In the genomic region with DNA sequence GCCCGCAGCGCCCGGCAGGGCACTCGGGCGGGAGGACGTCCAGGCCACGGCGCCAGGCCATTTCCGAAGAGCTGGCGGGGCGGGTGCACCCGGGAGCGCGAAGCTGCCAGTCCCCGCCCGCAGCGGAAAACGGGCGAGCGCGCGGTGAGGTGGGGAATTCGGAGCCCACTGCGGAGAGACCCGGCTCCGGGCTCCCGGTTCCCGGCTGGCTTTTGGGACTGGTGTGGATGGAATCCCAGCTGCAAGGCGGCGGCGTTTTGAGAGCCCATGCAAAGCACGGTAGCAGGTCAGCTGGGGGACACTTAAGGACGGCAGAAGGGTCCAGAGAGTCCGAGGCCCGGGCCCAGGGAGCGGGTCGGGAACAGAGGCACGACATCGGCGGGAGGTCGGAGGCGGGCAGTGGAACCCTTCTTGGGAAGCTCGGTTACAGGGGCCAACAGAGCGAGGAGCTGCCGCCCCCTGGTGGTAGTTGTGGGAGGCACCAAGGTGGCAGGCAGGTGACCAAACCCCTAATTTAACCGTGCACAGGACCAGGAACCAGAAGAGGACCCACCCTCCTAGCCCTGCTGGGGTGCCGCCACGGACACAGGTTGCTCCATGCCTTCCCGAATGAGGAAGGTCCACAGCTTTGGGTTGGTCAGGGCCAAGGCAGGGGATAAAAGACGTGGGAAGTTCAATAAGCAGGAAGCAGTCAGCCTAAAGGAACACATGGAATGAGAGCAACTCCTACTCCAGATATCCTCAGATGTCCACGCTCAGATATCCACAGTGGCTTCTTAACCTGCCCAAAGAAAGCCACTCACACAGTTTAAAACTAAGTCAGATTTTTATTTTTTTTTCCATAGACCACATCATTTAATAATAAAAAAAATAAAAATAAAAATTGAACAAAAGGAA, we compare ENCODE assay signal across 1 cellular context.
TF ChIP-seq lines count a peak whose summit lies in the region.

No MANE protein-coding gene starts in this region.

TF ChIP-seq in HepG2, 621 proteins besides CTCF, POLR2A, EP300 and RAD21 (continued from another document and continues in another):
- TF ChIP-seq, protein P1, sequence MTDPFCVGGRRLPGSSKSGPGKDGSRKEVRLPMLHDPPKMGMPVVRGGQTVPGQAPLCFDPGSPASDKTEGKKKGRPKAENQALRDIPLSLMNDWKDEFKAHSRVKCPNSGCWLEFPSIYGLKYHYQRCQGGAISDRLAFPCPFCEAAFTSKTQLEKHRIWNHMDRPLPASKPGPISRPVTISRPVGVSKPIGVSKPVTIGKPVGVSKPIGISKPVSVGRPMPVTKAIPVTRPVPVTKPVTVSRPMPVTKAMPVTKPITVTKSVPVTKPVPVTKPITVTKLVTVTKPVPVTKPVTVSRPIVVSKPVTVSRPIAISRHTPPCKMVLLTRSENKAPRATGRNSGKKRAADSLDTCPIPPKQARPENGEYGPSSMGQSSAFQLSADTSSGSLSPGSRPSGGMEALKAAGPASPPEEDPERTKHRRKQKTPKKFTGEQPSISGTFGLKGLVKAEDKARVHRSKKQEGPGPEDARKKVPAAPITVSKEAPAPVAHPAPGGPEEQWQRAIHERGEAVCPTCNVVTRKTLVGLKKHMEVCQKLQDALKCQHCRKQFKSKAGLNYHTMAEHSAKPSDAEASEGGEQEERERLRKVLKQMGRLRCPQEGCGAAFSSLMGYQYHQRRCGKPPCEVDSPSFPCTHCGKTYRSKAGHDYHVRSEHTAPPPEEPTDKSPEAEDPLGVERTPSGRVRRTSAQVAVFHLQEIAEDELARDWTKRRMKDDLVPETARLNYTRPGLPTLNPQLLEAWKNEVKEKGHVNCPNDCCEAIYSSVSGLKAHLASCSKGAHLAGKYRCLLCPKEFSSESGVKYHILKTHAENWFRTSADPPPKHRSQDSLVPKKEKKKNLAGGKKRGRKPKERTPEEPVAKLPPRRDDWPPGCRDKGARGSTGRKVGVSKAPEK (CRISPR knock-in tag; IDR thresholded peaks at IDR 0.05; ENCODE audit: borderline replicate concordance), result peak; percentile 100; the same call in 1 of the 2 replicates
- no peak for TF ChIP-seq ZNF670 (CRISPR knock-in tag; IDR thresholded peaks at IDR 0.05; ENCODE audit: borderline replicate concordance)
- peak; percentile 75; the same call in 1 of the 2 replicates for TF ChIP-seq MXD4 (CRISPR knock-in tag; IDR thresholded peaks at IDR 0.05)
- peak; percentile 93 for TF ChIP-seq ZNF121 (CRISPR knock-in tag; IDR thresholded peaks at IDR 0.05)
- TF ChIP-seq ZBTB7A (CRISPR knock-in tag; IDR thresholded peaks at IDR 0.05), result no peak; the same call in none of the 2 replicates
- TF ChIP-seq ZNF691 (CRISPR knock-in tag; IDR thresholded peaks at IDR 0.05; ENCODE audit: borderline replicate concordance, low read depth), result peak; percentile 91; the same call in 1 of the 2 replicates
- peak; percentile 34; the same call in 1 of the 2 replicates for TF ChIP-seq NFYC (CRISPR knock-in tag; IDR thresholded peaks at IDR 0.05)
- TF ChIP-seq ARID2 (CRISPR knock-in tag; IDR thresholded peaks at IDR 0.05; ENCODE audit: borderline replicate concordance), result peak; percentile 92
- no peak for TF ChIP-seq U2AF1 (optimal IDR thresholded peaks at IDR 0.05; ENCODE audit: low read depth, low read length)
- peak; percentile 15; the same call in 1 of the 2 replicates for TF ChIP-seq PHF21A (CRISPR knock-in tag; IDR thresholded peaks at IDR 0.05)
- TF ChIP-seq, protein P2, sequence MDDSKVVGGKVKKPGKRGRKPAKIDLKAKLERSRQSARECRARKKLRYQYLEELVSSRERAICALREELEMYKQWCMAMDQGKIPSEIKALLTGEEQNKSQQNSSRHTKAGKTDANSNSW (CRISPR knock-in tag; IDR thresholded peaks at IDR 0.05; ENCODE audit: borderline replicate concordance), result no peak; the same call in 1 of the 2 replicates
- TF ChIP-seq ZNF230 (CRISPR knock-in tag; IDR thresholded peaks at IDR 0.05), result peak; percentile 88
- TF ChIP-seq ARHGAP35 (CRISPR knock-in tag; IDR thresholded peaks at IDR 0.05; ENCODE audit: borderline replicate concordance), result peak; percentile 87; the same call in 1 of the 2 replicates
- TF ChIP-seq TBX2 (CRISPR knock-in tag; IDR thresholded peaks at IDR 0.05; ENCODE audit: borderline replicate concordance), result peak; percentile 70; the same call in 1 of the 2 replicates
- peak; percentile 67; the same call in 1 of the 2 replicates for TF ChIP-seq CBFB (CRISPR knock-in tag; IDR thresholded peaks at IDR 0.05)
- TF ChIP-seq ZFP1 (CRISPR knock-in tag; IDR thresholded peaks at IDR 0.05), result no peak
- peak; percentile 100 for TF ChIP-seq AGO2 (optimal IDR thresholded peaks at IDR 0.05; ENCODE audit: low read depth, low read length)
- TF ChIP-seq ZBTB8A (CRISPR knock-in tag; IDR thresholded peaks at IDR 0.05; ENCODE audit: borderline replicate concordance, low read depth), result 0 out of 2 replicates have a peak, but pooled peaks have one; percentile 72
- TF ChIP-seq KMT2A (CRISPR knock-in tag; IDR thresholded peaks at IDR 0.05), result peak; percentile 89
- no peak for TF ChIP-seq ZNF12 (CRISPR knock-in tag; IDR thresholded peaks at IDR 0.05)
- TF ChIP-seq ZNF562 (CRISPR knock-in tag; IDR thresholded peaks at IDR 0.05; ENCODE audit: borderline replicate concordance), result no peak; the same call in 1 of the 2 replicates
- TF ChIP-seq FOSL2 (CRISPR knock-in tag; IDR thresholded peaks at IDR 0.05), result peak; percentile 61
- TF ChIP-seq LCORL (IDR thresholded peaks at IDR 0.05), result no peak
- peak; percentile 89 for TF ChIP-seq LCORL (CRISPR knock-in tag; IDR thresholded peaks at IDR 0.05)
- no peak for TF ChIP-seq HCFC1 (IDR thresholded peaks at IDR 0.05; ENCODE audit: low read depth, low read length)
- peak; percentile 99 for TF ChIP-seq ZNF550 (CRISPR knock-in tag; IDR thresholded peaks at IDR 0.05; ENCODE audit: borderline replicate concordance)
- TF ChIP-seq MXD1 (CRISPR knock-in tag; IDR thresholded peaks at IDR 0.05), result peak; percentile 92
- peak; percentile 87 for TF ChIP-seq POLR2AphosphoS5 (IDR thresholded peaks at IDR 0.05; ENCODE audit: low read depth, low read length)
- no peak; the same call in 1 of the 2 replicates for TF ChIP-seq E2F1 (CRISPR knock-in tag; IDR thresholded peaks at IDR 0.05)
- TF ChIP-seq CAMTA2 (CRISPR knock-in tag; IDR thresholded peaks at IDR 0.05; ENCODE audit: borderline replicate concordance), result peak; percentile 98
- TF ChIP-seq ELF4 (CRISPR knock-in tag; IDR thresholded peaks at IDR 0.05; ENCODE audit: borderline replicate concordance), result no peak; the same call in 1 of the 2 replicates
- TF ChIP-seq DNMT1 (CRISPR knock-in tag; IDR thresholded peaks at IDR 0.05), result peak; percentile 92
- peak; percentile 78; the same call in 1 of the 2 replicates for TF ChIP-seq ZNF180 (CRISPR knock-in tag; IDR thresholded peaks at IDR 0.05; ENCODE audit: borderline replicate concordance, low read depth)
- no peak for TF ChIP-seq ZNF431 (CRISPR knock-in tag; IDR thresholded peaks at IDR 0.05; ENCODE audit: borderline replicate concordance, low read depth)
- peak; percentile 73; the same call in 1 of the 2 replicates for TF ChIP-seq GABPB1 (CRISPR knock-in tag; IDR thresholded peaks at IDR 0.05)
- TF ChIP-seq MEIS2 (CRISPR knock-in tag; IDR thresholded peaks at IDR 0.05), result peak; percentile 89
- no peak for TF ChIP-seq HNF4G (IDR thresholded peaks at IDR 0.05; ENCODE audit: borderline replicate concordance, low read depth, low read length)
- TF ChIP-seq HNF4G (CRISPR knock-in tag; IDR thresholded peaks at IDR 0.05; ENCODE audit: borderline replicate concordance, low read depth), result 0 out of 2 replicates have a peak, but pooled peaks have one; percentile 56
- no peak; the same call in 1 of the 2 replicates for TF ChIP-seq HMGXB3 (CRISPR knock-in tag; IDR thresholded peaks at IDR 0.05; ENCODE audit: borderline replicate concordance)
- TF ChIP-seq HNRNPH1 (optimal IDR thresholded peaks at IDR 0.05; ENCODE audit: low read depth, low read length), result peak; percentile 76
- no peak for TF ChIP-seq ZNF256 (CRISPR knock-in tag; conservative IDR thresholded peaks at IDR 0.05)
- peak; percentile 92 for TF ChIP-seq HIVEP1 (CRISPR knock-in tag; IDR thresholded peaks at IDR 0.05)
- peak; percentile 91; the same call in 1 of the 2 replicates for TF ChIP-seq ZNF253 (CRISPR knock-in tag; IDR thresholded peaks at IDR 0.05; ENCODE audit: borderline replicate concordance)
- peak; percentile 93; the same call in 1 of the 2 replicates for TF ChIP-seq ZNF607 (CRISPR knock-in tag; IDR thresholded peaks at IDR 0.05; ENCODE audit: borderline replicate concordance)
- peak; percentile 89; the same call in 1 of the 2 replicates for TF ChIP-seq NCOA1 (CRISPR knock-in tag; IDR thresholded peaks at IDR 0.05)
- no peak for TF ChIP-seq RAD51 (IDR thresholded peaks at IDR 0.05; ENCODE audit: borderline replicate concordance)
- TF ChIP-seq ZNF547 (CRISPR knock-in tag; IDR thresholded peaks at IDR 0.05), result peak; percentile 97
- TF ChIP-seq, protein P3, sequence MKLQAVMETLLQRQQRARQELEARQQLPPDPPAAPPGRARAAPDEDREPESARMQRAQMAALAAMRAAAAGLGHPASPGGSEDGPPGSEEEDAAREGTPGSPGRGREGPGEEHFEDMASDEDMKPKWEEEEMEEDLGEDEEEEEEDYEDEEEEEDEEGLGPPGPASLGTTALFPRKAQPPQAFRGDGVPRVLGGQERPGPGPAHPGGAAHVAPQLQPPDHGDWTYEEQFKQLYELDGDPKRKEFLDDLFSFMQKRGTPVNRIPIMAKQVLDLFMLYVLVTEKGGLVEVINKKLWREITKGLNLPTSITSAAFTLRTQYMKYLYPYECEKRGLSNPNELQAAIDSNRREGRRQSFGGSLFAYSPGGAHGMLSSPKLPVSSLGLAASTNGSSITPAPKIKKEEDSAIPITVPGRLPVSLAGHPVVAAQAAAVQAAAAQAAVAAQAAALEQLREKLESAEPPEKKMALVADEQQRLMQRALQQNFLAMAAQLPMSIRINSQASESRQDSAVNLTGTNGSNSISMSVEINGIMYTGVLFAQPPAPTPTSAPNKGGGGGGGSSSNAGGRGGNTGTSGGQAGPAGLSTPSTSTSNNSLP (IDR thresholded peaks at IDR 0.05; ENCODE audit: low read depth, low read length), result no peak
- peak; percentile 84; the same call in 1 of the 2 replicates for TF ChIP-seq ZNF274 (CRISPR knock-in tag; IDR thresholded peaks at IDR 0.05)
- peak; percentile 63; the same call in 1 of the 2 replicates for TF ChIP-seq GLI4 (CRISPR knock-in tag; IDR thresholded peaks at IDR 0.05; ENCODE audit: borderline replicate concordance)
- no peak for TF ChIP-seq SRSF9 (IDR thresholded peaks at IDR 0.05; ENCODE audit: borderline replicate concordance, insufficient read depth, low read depth, low read length, poor library complexity, severe bottlenecking)
- TF ChIP-seq ZFP90 (CRISPR knock-in tag; IDR thresholded peaks at IDR 0.05; ENCODE audit: borderline replicate concordance), result peak; percentile 94
- TF ChIP-seq MAFK (conservative IDR thresholded peaks at IDR 0.05 in 1 of 2, IDR thresholded peaks at IDR 0.05 in 1 of 2; ENCODE audit: low read length in 2 of 2), result no peak
- no peak for TF ChIP-seq PBX3 (CRISPR knock-in tag; IDR thresholded peaks at IDR 0.05; ENCODE audit: borderline replicate concordance)
